1 cellular context compared by ENCODE assay signal in the genomic region with DNA sequence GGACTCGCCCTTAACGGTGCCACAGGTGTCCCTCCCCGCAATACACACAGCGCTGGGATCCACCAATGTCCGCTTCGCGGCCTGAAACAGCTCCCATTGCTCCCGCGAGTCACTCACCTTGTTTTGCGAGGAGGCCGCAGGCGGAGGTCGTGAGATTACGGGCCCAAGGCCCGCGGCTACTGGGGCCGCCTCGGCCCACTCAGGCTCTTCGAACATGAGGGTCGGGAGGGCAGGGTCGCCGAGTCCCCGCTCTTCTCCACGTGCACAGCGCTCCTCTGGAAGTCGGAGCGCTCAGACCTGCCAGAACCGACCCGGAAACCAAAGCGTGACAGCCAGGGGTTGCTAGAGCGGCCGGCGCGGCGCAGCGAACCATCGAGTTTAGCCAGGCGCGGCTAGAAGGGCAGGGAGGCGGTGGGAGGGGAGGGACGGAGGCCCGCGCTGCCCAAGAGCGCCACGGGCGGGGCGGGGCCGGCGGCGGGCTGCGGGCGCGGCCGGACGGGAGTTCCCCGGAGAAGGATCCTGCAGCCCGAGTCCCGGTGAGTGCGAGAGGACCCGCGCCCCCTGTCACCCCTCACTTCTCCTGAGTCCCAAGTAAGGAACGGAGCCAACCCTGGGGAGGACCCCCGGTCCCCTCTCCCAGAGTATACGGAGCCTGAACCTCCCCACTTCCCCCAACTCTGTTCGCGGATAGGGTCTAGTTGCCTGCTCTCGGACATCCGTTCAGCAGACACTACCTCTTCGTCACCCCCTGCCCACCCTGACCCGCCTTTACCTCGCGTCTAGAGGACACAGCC.
TF ChIP-seq lines count a peak whose summit lies in the region.

A gene (plus strand): TSS at position 488 of the 794 bp plus-strand sequence. CDS start 498 bp downstream, outside the sequence.
A gene (minus strand): TSS at position 330 of the 794 bp plus-strand sequence. CDS start 114 bp downstream, at position 216.

TF ChIP-seq in HEK293, 187 proteins besides CTCF, POLR2A, EP300 and RAD21 (continued from another document and continues in another):
- TF ChIP-seq, protein P1, sequence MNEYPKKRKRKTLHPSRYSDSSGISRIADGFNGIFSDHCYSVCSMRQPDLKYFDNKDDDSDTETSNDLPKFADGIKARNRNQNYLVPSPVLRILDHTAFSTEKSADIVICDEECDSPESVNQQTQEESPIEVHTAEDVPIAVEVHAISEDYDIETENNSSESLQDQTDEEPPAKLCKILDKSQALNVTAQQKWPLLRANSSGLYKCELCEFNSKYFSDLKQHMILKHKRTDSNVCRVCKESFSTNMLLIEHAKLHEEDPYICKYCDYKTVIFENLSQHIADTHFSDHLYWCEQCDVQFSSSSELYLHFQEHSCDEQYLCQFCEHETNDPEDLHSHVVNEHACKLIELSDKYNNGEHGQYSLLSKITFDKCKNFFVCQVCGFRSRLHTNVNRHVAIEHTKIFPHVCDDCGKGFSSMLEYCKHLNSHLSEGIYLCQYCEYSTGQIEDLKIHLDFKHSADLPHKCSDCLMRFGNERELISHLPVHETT (tag by site-specific recombination; IDR thresholded peaks at IDR 0.05) = 0 out of 2 replicates have a peak, but pooled peaks have one; percentile 55
- no peak for TF ChIP-seq ZNF621 (tag by site-specific recombination; IDR thresholded peaks at IDR 0.05)
- no peak for TF ChIP-seq TCF7L2 (IDR thresholded peaks at IDR 0.05; ENCODE audit: borderline replicate concordance, low read depth, low read length)
- no peak for TF ChIP-seq ZNF837 (tag by site-specific recombination; IDR thresholded peaks at IDR 0.05)
- TF ChIP-seq ZBTB20 (tag by site-specific recombination; IDR thresholded peaks at IDR 0.05) = peak; percentile 97
- TF ChIP-seq ZNF677 (tag by site-specific recombination; IDR thresholded peaks at IDR 0.05) = no peak
- TF ChIP-seq ZNF157 (tag by site-specific recombination; IDR thresholded peaks at IDR 0.05) = no peak
- no peak for TF ChIP-seq ZNF623 (tag by site-specific recombination; IDR thresholded peaks at IDR 0.05)
- TF ChIP-seq GFI1B (tag by site-specific recombination; IDR thresholded peaks at IDR 0.05) = no peak
- TF ChIP-seq, protein P2, sequence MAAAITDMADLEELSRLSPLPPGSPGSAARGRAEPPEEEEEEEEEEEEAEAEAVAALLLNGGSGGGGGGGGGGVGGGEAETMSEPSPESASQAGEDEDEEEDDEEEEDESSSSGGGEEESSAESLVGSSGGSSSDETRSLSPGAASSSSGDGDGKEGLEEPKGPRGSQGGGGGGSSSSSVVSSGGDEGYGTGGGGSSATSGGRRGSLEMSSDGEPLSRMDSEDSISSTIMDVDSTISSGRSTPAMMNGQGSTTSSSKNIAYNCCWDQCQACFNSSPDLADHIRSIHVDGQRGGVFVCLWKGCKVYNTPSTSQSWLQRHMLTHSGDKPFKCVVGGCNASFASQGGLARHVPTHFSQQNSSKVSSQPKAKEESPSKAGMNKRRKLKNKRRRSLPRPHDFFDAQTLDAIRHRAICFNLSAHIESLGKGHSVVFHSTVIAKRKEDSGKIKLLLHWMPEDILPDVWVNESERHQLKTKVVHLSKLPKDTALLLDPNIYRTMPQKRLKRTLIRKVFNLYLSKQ (tag by site-specific recombination; IDR thresholded peaks at IDR 0.05; ENCODE audit: borderline replicate concordance) = no peak
- TF ChIP-seq ZNF391 (tag by site-specific recombination; IDR thresholded peaks at IDR 0.05; ENCODE audit: borderline replicate concordance, low read depth) = no peak
- no peak for TF ChIP-seq ZBTB21 (tag by site-specific recombination; IDR thresholded peaks at IDR 0.05)
- TF ChIP-seq SCRT1 (tag by site-specific recombination; IDR thresholded peaks at IDR 0.05; ENCODE audit: borderline replicate concordance) = peak; percentile 85
- TF ChIP-seq RBAK (tag by site-specific recombination; IDR thresholded peaks at IDR 0.05) = no peak
- TF ChIP-seq ZBTB7A (tag by site-specific recombination; IDR thresholded peaks at IDR 0.05; ENCODE audit: low read depth) = no peak
- TF ChIP-seq KLF10 (tag by site-specific recombination; IDR thresholded peaks at IDR 0.05) = peak; percentile 87; the same call in 1 of the 2 replicates
- TF ChIP-seq MEIS1 (CRISPR knock-in tag; IDR thresholded peaks at IDR 0.05; ENCODE audit: borderline replicate concordance) = no peak
- TF ChIP-seq ZNF501 (tag by site-specific recombination; IDR thresholded peaks at IDR 0.05) = 0 out of 2 replicates have a peak, but pooled peaks have one; percentile 10
- no peak for TF ChIP-seq ZNF548 (tag by site-specific recombination; IDR thresholded peaks at IDR 0.05)
- TF ChIP-seq, protein P3, sequence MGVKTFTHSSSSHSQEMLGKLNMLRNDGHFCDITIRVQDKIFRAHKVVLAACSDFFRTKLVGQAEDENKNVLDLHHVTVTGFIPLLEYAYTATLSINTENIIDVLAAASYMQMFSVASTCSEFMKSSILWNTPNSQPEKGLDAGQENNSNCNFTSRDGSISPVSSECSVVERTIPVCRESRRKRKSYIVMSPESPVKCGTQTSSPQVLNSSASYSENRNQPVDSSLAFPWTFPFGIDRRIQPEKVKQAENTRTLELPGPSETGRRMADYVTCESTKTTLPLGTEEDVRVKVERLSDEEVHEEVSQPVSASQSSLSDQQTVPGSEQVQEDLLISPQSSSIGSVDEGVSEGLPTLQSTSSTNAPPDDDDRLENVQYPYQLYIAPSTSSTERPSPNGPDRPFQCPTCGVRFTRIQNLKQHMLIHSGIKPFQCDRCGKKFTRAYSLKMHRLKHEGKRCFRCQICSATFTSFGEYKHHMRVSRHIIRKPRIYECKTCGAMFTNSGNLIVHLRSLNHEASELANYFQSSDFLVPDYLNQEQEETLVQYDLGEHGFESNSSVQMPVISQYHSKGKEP (tag by site-specific recombination; IDR thresholded peaks at IDR 0.05) = no peak
- no peak for TF ChIP-seq ZNF558 (tag by site-specific recombination; IDR thresholded peaks at IDR 0.05)
- TF ChIP-seq BCL11A (tag by site-specific recombination; IDR thresholded peaks at IDR 0.05; ENCODE audit: low read depth) = no peak
- TF ChIP-seq ZNF37A (tag by site-specific recombination; IDR thresholded peaks at IDR 0.05) = no peak
- no peak for TF ChIP-seq ZNF544 (tag by site-specific recombination; IDR thresholded peaks at IDR 0.05)
- 0 out of 2 replicates have a peak, but pooled peaks have one; percentile 53 for TF ChIP-seq ZNF24 (tag by site-specific recombination; IDR thresholded peaks at IDR 0.05)
- peak; percentile 68 for TF ChIP-seq ZXDB (tag by site-specific recombination; IDR thresholded peaks at IDR 0.05)
- TF ChIP-seq, protein P4, sequence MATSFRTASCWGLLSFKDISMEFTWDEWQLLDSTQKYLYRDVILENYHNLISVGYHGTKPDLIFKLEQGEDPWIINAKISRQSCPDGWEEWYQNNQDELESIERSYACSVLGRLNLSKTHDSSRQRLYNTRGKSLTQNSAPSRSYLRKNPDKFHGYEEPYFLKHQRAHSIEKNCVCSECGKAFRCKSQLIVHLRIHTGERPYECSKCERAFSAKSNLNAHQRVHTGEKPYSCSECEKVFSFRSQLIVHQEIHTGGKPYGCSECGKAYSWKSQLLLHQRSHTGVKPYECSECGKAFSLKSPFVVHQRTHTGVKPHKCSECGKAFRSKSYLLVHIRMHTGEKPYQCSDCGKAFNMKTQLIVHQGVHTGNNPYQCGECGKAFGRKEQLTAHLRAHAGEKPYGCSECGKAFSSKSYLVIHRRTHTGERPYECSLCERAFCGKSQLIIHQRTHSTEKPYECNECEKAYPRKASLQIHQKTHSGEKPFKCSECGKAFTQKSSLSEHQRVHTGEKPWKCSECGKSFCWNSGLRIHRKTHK (tag by site-specific recombination; IDR thresholded peaks at IDR 0.05) = no peak
- no peak for TF ChIP-seq ZNF585B (tag by site-specific recombination; IDR thresholded peaks at IDR 0.05)
- no peak for TF ChIP-seq ZNF248 (tag by site-specific recombination; IDR thresholded peaks at IDR 0.05)
- TF ChIP-seq ZNF792 (tag by site-specific recombination; IDR thresholded peaks at IDR 0.05) = no peak
- no peak for TF ChIP-seq ZNF16 (tag by site-specific recombination; IDR thresholded peaks at IDR 0.05; ENCODE audit: low read depth)
- peak; percentile 39; the same call in 1 of the 2 replicates for TF ChIP-seq ZBTB17 (tag by site-specific recombination; IDR thresholded peaks at IDR 0.05)
- peak; percentile 72; the same call in 1 of the 2 replicates for TF ChIP-seq KLF16 (tag by site-specific recombination; IDR thresholded peaks at IDR 0.05)
- TF ChIP-seq ZEB2 (tag by site-specific recombination; IDR thresholded peaks at IDR 0.05) = no peak
- no peak for TF ChIP-seq ZNF514 (tag by site-specific recombination; IDR thresholded peaks at IDR 0.05)
- no peak for TF ChIP-seq ZNF555 (tag by site-specific recombination; conservative IDR thresholded peaks at IDR 0.05)
- TF ChIP-seq ZNF747 (tag by site-specific recombination; IDR thresholded peaks at IDR 0.05) = no peak
- TF ChIP-seq, protein P5, sequence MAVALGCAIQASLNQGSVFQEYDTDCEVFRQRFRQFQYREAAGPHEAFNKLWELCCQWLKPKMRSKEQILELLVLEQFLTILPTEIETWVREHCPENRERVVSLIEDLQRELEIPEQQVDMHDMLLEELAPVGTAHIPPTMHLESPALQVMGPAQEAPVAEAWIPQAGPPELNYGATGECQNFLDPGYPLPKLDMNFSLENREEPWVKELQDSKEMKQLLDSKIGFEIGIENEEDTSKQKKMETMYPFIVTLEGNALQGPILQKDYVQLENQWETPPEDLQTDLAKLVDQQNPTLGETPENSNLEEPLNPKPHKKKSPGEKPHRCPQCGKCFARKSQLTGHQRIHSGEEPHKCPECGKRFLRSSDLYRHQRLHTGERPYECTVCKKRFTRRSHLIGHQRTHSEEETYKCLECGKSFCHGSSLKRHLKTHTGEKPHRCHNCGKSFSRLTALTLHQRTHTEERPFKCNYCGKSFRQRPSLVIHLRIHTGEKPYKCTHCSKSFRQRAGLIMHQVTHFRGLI (tag by site-specific recombination; IDR thresholded peaks at IDR 0.05) = peak; percentile 32; the same call in 1 of the 2 replicates
- TF ChIP-seq, protein P6, sequence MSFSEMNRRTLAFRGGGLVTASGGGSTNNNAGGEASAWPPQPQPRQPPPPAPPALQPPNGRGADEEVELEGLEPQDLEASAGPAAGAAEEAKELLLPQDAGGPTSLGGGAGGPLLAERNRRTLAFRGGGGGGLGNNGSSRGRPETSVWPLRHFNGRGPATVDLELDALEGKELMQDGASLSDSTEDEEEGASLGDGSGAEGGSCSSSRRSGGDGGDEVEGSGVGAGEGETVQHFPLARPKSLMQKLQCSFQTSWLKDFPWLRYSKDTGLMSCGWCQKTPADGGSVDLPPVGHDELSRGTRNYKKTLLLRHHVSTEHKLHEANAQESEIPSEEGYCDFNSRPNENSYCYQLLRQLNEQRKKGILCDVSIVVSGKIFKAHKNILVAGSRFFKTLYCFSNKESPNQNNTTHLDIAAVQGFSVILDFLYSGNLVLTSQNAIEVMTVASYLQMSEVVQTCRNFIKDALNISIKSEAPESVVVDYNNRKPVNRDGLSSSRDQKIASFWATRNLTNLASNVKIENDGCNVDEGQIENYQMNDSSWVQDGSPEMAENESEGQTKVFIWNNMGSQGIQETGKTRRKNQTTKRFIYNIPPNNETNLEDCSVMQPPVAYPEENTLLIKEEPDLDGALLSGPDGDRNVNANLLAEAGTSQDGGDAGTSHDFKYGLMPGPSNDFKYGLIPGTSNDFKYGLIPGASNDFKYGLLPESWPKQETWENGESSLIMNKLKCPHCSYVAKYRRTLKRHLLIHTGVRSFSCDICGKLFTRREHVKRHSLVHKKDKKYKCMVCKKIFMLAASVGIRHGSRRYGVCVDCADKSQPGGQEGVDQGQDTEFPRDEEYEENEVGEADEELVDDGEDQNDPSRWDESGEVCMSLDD (tag by site-specific recombination; IDR thresholded peaks at IDR 0.05) = no peak; the same call in 1 of the 2 replicates
- TF ChIP-seq ZNF768 (tag by site-specific recombination; IDR thresholded peaks at IDR 0.05) = no peak
- TF ChIP-seq ZNF561 (tag by site-specific recombination; IDR thresholded peaks at IDR 0.05; ENCODE audit: borderline replicate concordance) = peak; percentile 64; the same call in 1 of the 2 replicates
- TF ChIP-seq ZNF843 (tag by site-specific recombination; IDR thresholded peaks at IDR 0.05) = no peak
- no peak for TF ChIP-seq ZSCAN16 (tag by site-specific recombination; IDR thresholded peaks at IDR 0.05)
- TF ChIP-seq SCRT2 (tag by site-specific recombination; IDR thresholded peaks at IDR 0.05) = peak; percentile 97
- no peak for TF ChIP-seq GLI2 (tag by site-specific recombination; IDR thresholded peaks at IDR 0.05; ENCODE audit: borderline replicate concordance, low read depth)
- TF ChIP-seq, protein P7, sequence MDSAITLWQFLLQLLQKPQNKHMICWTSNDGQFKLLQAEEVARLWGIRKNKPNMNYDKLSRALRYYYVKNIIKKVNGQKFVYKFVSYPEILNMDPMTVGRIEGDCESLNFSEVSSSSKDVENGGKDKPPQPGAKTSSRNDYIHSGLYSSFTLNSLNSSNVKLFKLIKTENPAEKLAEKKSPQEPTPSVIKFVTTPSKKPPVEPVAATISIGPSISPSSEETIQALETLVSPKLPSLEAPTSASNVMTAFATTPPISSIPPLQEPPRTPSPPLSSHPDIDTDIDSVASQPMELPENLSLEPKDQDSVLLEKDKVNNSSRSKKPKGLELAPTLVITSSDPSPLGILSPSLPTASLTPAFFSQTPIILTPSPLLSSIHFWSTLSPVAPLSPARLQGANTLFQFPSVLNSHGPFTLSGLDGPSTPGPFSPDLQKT (IDR thresholded peaks at IDR 0.05; ENCODE audit: borderline replicate concordance, low read depth, low read length) = no peak; the same call in 1 of the 2 replicates
- TF ChIP-seq ZNF423 (tag by site-specific recombination; IDR thresholded peaks at IDR 0.05) = no peak
- no peak for TF ChIP-seq PRDM1 (tag by site-specific recombination; IDR thresholded peaks at IDR 0.05)
- TF ChIP-seq ZNF596 (tag by site-specific recombination; IDR thresholded peaks at IDR 0.05) = peak; percentile 11; the same call in 1 of the 2 replicates
- TF ChIP-seq, protein P8, sequence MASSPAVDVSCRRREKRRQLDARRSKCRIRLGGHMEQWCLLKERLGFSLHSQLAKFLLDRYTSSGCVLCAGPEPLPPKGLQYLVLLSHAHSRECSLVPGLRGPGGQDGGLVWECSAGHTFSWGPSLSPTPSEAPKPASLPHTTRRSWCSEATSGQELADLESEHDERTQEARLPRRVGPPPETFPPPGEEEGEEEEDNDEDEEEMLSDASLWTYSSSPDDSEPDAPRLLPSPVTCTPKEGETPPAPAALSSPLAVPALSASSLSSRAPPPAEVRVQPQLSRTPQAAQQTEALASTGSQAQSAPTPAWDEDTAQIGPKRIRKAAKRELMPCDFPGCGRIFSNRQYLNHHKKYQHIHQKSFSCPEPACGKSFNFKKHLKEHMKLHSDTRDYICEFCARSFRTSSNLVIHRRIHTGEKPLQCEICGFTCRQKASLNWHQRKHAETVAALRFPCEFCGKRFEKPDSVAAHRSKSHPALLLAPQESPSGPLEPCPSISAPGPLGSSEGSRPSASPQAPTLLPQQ (tag by site-specific recombination; IDR thresholded peaks at IDR 0.05) = 0 out of 2 replicates have a peak, but pooled peaks have one; percentile 52
- no peak for TF ChIP-seq ZNF530 (tag by site-specific recombination; IDR thresholded peaks at IDR 0.05; ENCODE audit: low read depth)
